6 cellular contexts compared by ENCODE assay signal in genomic region chr2:20713585-20713984, GRCh38. TPM values are rescaled to one million over a fixed set of nuclear protein-coding genes. Genes with fewer than 3 reads are reported as not detected.
A peak's percentile ranks its signal among the peaks of the same experiment; 100 is the strongest.
DNase-seq lines count a peak whose midpoint lies in the region; ATAC-seq, FAIRE-seq and TF ChIP-seq lines count a peak whose summit lies in the region.
"Not testable (repeated sequence)": the region's sequence is repeated elsewhere in the genome, so short reads cannot be mapped to it uniquely, and the experiment has no call there.
"Had no signal": no experiment of that assay in that cellular context is flagged by ENCODE, and none has a peak within 500 bp of the region (broad histone marks: within the 10 kb centered on the region; RNA-seq: fewer than 3 reads in every experiment).

No MANE protein-coding gene starts in this region.

- 97% methylated on average over 2 of the region's 3 CpGs for WGBS in K562 (ENCODE audit: insufficient coverage, low coverage, missing lambda C conversion rate)
- 72% methylated on average over 3 of the region's 3 CpGs for WGBS in HepG2 (ENCODE audit: low lambda C conversion rate)

- not testable (repeated sequence) for H3K79me2 ChIP-seq in K562 (ENCODE audit: control insufficient read depth, insufficient read depth, low read length); HepG2 (ENCODE audit: insufficient read depth, low read length)

- not testable (repeated sequence) for H2AFZ ChIP-seq in K562 (ENCODE audit: low read depth, low read length); HepG2 (ENCODE audit: low read length)

- in situ Hi-C loops in K562 (cut with MboI); HepG2 (cut with HindIII; ENCODE audit: extremely low pct_ligation_motif_present, low pct_unique_long_range_greater_than_20kb): not testable (repeated sequence)

- not testable (repeated sequence) for BruUV-seq in K562 (replicated peaks; lab: Mats Ljungman, UMichigan); HepG2 (replicated peaks; lab: Mats Ljungman, UMichigan)

- not testable (repeated sequence) for DNase-seq in K562 (ENCODE audit: extremely low read depth in 1 of 4, low spot score in 3 of 4)
- DNase-seq in HepG2 (ENCODE audit: low spot score): peak; percentile 57

- not testable (repeated sequence) for TF ChIP-seq POLR2A in K562 (conservative IDR thresholded peaks at IDR 0.05); HepG2 (IDR thresholded peaks at IDR 0.05; ENCODE audit: insufficient read depth in 1 of 2, low read depth in 2 of 2, low read length in 2 of 2)

- H3K9me3 ChIP-seq in K562 (replicated peaks; ENCODE audit: control insufficient read depth, insufficient read depth, low read depth, low read length); HepG2 (ENCODE audit: low read length): not testable (repeated sequence)

- not testable (repeated sequence) for H3K4me1 ChIP-seq in K562 (replicated peaks in 1 of 2; ENCODE audit: control insufficient read depth in 2 of 2, insufficient read depth in 2 of 2, low read length in 2 of 2)
- peaks cover 23% of the 10 kb centered on the region for H3K4me1 ChIP-seq in HepG2 (ENCODE audit: insufficient read depth, low read length)

- not testable (repeated sequence) for TF ChIP-seq CTCF in K562 (IDR thresholded peaks at IDR 0.05 in 2 of 3, conservative IDR thresholded peaks at IDR 0.05 in 1 of 3; ENCODE audit: insufficient read depth in 2 of 3, low read depth in 1 of 3, low read length in 3 of 3); HepG2 (CRISPR knock-in tag; IDR thresholded peaks at IDR 0.05)

- not testable (repeated sequence) for H3K4me2 ChIP-seq in K562 (ENCODE audit: insufficient read depth, low read length); HepG2 (ENCODE audit: low read depth, low read length)

- H3K9ac ChIP-seq in K562 (ENCODE audit: insufficient read depth in 1 of 2, low read depth in 2 of 2, low read length in 2 of 2); HepG2 (ENCODE audit: insufficient read depth, low read depth, low read length): not testable (repeated sequence)

- intact Hi-C loops in K562 (cut with micrococcal nuclease); HepG2 (cut with micrococcal nuclease; ENCODE audit: unreplicated experiment): not testable (repeated sequence)

- TF ChIP-seq EP300 in K562 (IDR thresholded peaks at IDR 0.05; ENCODE audit: low read length); HepG2 (IDR thresholded peaks at IDR 0.05; ENCODE audit: low read depth in 2 of 2, low read length in 2 of 2); HepG2 (CRISPR knock-in tag; IDR thresholded peaks at IDR 0.05; ENCODE audit: borderline replicate concordance): not testable (repeated sequence)

- TF ChIP-seq RAD21 in K562 (CRISPR knock-in tag; conservative IDR thresholded peaks at IDR 0.05 in 1 of 2, IDR thresholded peaks at IDR 0.05 in 1 of 2); HepG2 (CRISPR knock-in tag; IDR thresholded peaks at IDR 0.05): not testable (repeated sequence)

- not testable (repeated sequence) for H3K4me3 ChIP-seq in K562; HepG2 (replicated peaks in 1 of 3; ENCODE audit: insufficient read depth in 1 of 3, low read depth in 2 of 3, low read length in 3 of 3)

- CTCF ChIA-PET in K562 (lab: Yijun Ruan, JAX; ENCODE audit: low intra/inter-chr PET ratio); HepG2 (lab: Yijun Ruan, JAX; ENCODE audit: low intra/inter-chr PET ratio, low total read pairs): not testable (repeated sequence)

- not testable (repeated sequence) for FAIRE-seq in K562 (lab: Jason Lieb, UNC); HepG2 (lab: Jason Lieb, UNC)

- H4K20me1 ChIP-seq in K562 (replicated peaks; ENCODE audit: control insufficient read depth, insufficient read depth, low read length); HepG2 (ENCODE audit: insufficient read depth, low read length): not testable (repeated sequence)

- POLR2A ChIA-PET in K562 (lab: Yijun Ruan, JAX); HepG2 (lab: Yijun Ruan, JAX): not testable (repeated sequence)

- ATAC-seq in K562, HepG2: not testable (repeated sequence)

- not testable (repeated sequence) for H3K9me1 ChIP-seq in K562 (ENCODE audit: control insufficient read depth, insufficient read depth, low read length)

- H3K36me3 ChIP-seq in K562 (ENCODE audit: control insufficient read depth, insufficient read depth, low read length); HepG2 (replicated peaks in 1 of 2; ENCODE audit: control insufficient read depth in 1 of 2, insufficient read depth in 2 of 2, low read length in 2 of 2): not testable (repeated sequence)

- not testable (repeated sequence) for H3K27me3 ChIP-seq in K562 (ENCODE audit: control insufficient read depth in 2 of 2, insufficient read depth in 2 of 2, low read length in 2 of 2); HepG2 (ENCODE audit: control insufficient read depth in 1 of 2, insufficient read depth in 2 of 2, low read length in 2 of 2)

- not testable (repeated sequence) for H3K27ac ChIP-seq in K562 (ENCODE audit: extremely low read depth, low read depth, low read length); HepG2 (ENCODE audit: extremely low read length, insufficient read depth, low read length)

TF ChIP-seq in K562, 482 proteins besides CTCF, POLR2A, EP300 and RAD21:
- peak; percentile 67 for TF ChIP-seq ZNF507 (tag; conservative IDR thresholded peaks at IDR 0.05)

RNA-seq across cellular contexts. Expression of gene GDF7, which starts 46.6 kb away (rescaled TPM):
- total RNA-seq in K562 (2011; cell fraction: chromatin; rRNA removed; ENCODE audit: low replicate concordance): not detected in 2 replicates
- not detected in 2 replicates for total RNA-seq in K562 (2011; cell fraction: nucleolus; rRNA removed)
- not detected in 2 replicates for total RNA-seq in K562 (2011; cell fraction: nucleoplasm; rRNA removed)
- total RNA-seq in K562 (2014; rRNA removed) (not detected in 2 replicates), K562 (2014; rRNA removed; fragmentation: Illumina TruSeq; extraction: Trizol) (not detected in 2 replicates), K562 (2015; rRNA removed; fragmentation: Illumina TruSeq; extraction: Trizol) (not detected in 2 replicates), K562 (2021) (not detected in 2 replicates), HepG2 (2016; rRNA removed; fragmentation: Illumina TruSeq; extraction: Trizol) (10.2 and 15.0 TPM in 2 replicates)
- polyA plus RNA-seq in K562 (2011; rRNA removed) (0.01 TPM in 1 of 2 replicates, not detected in the other), K562 (2014; fragmentation: Illumina TruSeq; extraction: Trizol) (not detected in 2 replicates), K562 (2014; fragmentation: Nextera tagmentation; extraction: Ambion mirVana) (under 1 TPM; 0.01 TPM), K562 (2014; rRNA removed) (0.01 TPM in 1 of 2 replicates, not detected in the other), HepG2 (2011; rRNA removed) (1.6 and 3.0 TPM in 2 replicates)
- polyA plus RNA-seq in K562 (2011; cell fraction: cytosol; rRNA removed): 0.01 TPM in 1 of 2 replicates, not detected in the other
- polyA plus RNA-seq in K562 (2011; cell fraction: nucleus; rRNA removed): 0.06 TPM in 1 of 2 replicates, not detected in the other
- 0.04 and 0.11 TPM in 2 replicates for polyA plus RNA-seq in K562 (2012)
- under 0.01 and 0.03 TPM in 2 replicates for polyA minus RNA-seq in K562 (2011; rRNA and poly(A)+ RNA removed)
- 0.09 TPM in 1 of 2 replicates, not detected in the other for polyA minus RNA-seq in K562 (2011; cell fraction: cytosol; rRNA and poly(A)+ RNA removed)
- under 0.01 TPM in 1 of 2 replicates, not detected in the other for polyA minus RNA-seq in K562 (2011; cell fraction: nucleus; rRNA and poly(A)+ RNA removed)
- 1.6 and 1.8 TPM in 2 replicates for total RNA-seq in HepG2 (2016; cell fraction: cytosol; rRNA removed; fragmentation: Illumina TruSeq; extraction: Trizol; ENCODE audit: low read depth)
- 9.2 and 15.1 TPM in 2 replicates for total RNA-seq in HepG2 (2016; cell fraction: insoluble cytoplasmic fraction; rRNA removed; fragmentation: Illumina TruSeq; extraction: Trizol)
- 5.3 and 5.6 TPM in 2 replicates for total RNA-seq in HepG2 (2016; cell fraction: membrane; rRNA removed; fragmentation: Illumina TruSeq; extraction: Trizol)
- total RNA-seq in HepG2 (2016; cell fraction: nucleus; rRNA removed; fragmentation: Illumina TruSeq; extraction: Trizol): 16.7 and 18.1 TPM in 2 replicates
- polyA plus RNA-seq in HepG2 (2011; cell fraction: cytosol; rRNA removed): 1.5 and 1.9 TPM in 2 replicates
- polyA plus RNA-seq in HepG2 (2011; cell fraction: nucleus; rRNA removed): 6.3 and 9.6 TPM in 2 replicates
- polyA plus RNA-seq in HepG2 (2012): 4.5 and 5.8 TPM in 2 replicates
- 0.75 and 0.80 TPM in 2 replicates for polyA plus RNA-seq in HepG2 (2016; cell fraction: cytosol; fragmentation: Illumina TruSeq; extraction: Trizol; ENCODE audit: low read depth)
- 5.6 and 5.9 TPM in 2 replicates for polyA plus RNA-seq in HepG2 (2016; cell fraction: insoluble cytoplasmic fraction; fragmentation: Illumina TruSeq; extraction: Trizol; ENCODE audit: low read depth)
- polyA plus RNA-seq in HepG2 (2016; cell fraction: membrane; fragmentation: Illumina TruSeq; extraction: Trizol; ENCODE audit: low read depth): 2.3 and 2.7 TPM in 2 replicates
- 19.8 and 21.2 TPM in 2 replicates for polyA plus RNA-seq in HepG2 (2016; cell fraction: nucleus; fragmentation: Illumina TruSeq; extraction: Trizol; ENCODE audit: insufficient read depth, low read depth)
- polyA minus RNA-seq in HepG2 (2011; rRNA and poly(A)+ RNA removed; ENCODE audit: low replicate concordance): 5.0 TPM in 1 of 2 replicates, not detected in the other
- polyA minus RNA-seq in HepG2 (2011; cell fraction: cytosol; rRNA and poly(A)+ RNA removed): 2.5 and 4.1 TPM in 2 replicates
- 2.4 and 4.5 TPM in 2 replicates for polyA minus RNA-seq in HepG2 (2011; cell fraction: nucleus; rRNA and poly(A)+ RNA removed)
- total RNA-seq: A673; Calu3; CD8-positive, alpha-beta memory T cell had no signal
- polyA plus RNA-seq: CD14-positive monocyte had no signal
